Comparison of ENCODE assay signal across 18 cellular contexts in genomic region chr19:17321655-17322489, GRCh38. TPM values are rescaled to one million over a fixed set of nuclear protein-coding genes. Genes with fewer than 3 reads are reported as not detected.
DNase-seq lines count a peak whose midpoint lies in the region; ATAC-seq, FAIRE-seq and TF ChIP-seq lines count a peak whose summit lies in the region.
"Had no signal": no experiment of that assay in that cellular context is flagged by ENCODE, and none has a peak within 500 bp of the region (broad histone marks: within the 10 kb centered on the region; RNA-seq: fewer than 3 reads in every experiment).

No MANE protein-coding gene starts in this region.

- CTCF ChIA-PET in HepG2 (lab: Yijun Ruan, JAX; ENCODE audit: low intra/inter-chr PET ratio, low total read pairs): no interaction called here

- no peak overlapping the region for H2AFZ ChIP-seq in HepG2 (ENCODE audit: low read length)

- H3K27me3 ChIP-seq in HepG2 (ENCODE audit: control insufficient read depth in 1 of 2, insufficient read depth in 2 of 2, low read length in 2 of 2) (no peaks in the 10 kb centered on the region), right lobe of liver (no peaks in the 10 kb centered on the region)
- H3K27me3 ChIP-seq: heart left ventricle had no signal

- H3K27me3 Mint-ChIP-seq in activated naive CD8-positive, alpha-beta T cell treated with anti-CD3 and anti-CD28 coated beads, Interleukin-2, amount 10 ng/mL, durations not matched to agents 7 days and 5 days: no peaks in the 10 kb centered on the region
- H3K27me3 Mint-ChIP-seq: activated T-helper 17 cell treated with anti-CD3 and anti-CD28 coated beads, Interleukin-2, amount 50 U/mL, for 72 hours had no signal

- no peak for TF ChIP-seq CTCF in HepG2 (CRISPR knock-in tag; IDR thresholded peaks at IDR 0.05)
- TF ChIP-seq CTCF in right lobe of liver (IDR thresholded peaks at IDR 0.05): no peak

- ATAC-seq in HepG2: peak; percentile 17
- ATAC-seq in right lobe of liver: no peak
- ATAC-seq in activated naive CD8-positive, alpha-beta T cell treated with anti-CD3 and anti-CD28 coated beads, Interleukin-2, amount 10 ng/mL, durations not matched to agents 7 days and 5 days (ENCODE audit: low read depth): no peak
- ATAC-seq in GM21515 (IDR thresholded peaks at IDR 0.05; ENCODE audit: unreplicated experiment): no peak
- ATAC-seq: activated T-helper 17 cell treated with anti-CD3 and anti-CD28 coated beads, Interleukin-2, amount 50 U/mL, for 72 hours had no signal

- H3K9ac ChIP-seq in HepG2 (ENCODE audit: insufficient read depth, low read depth, low read length): no peak overlapping the region

- H3K9me3 ChIP-seq in HepG2 (ENCODE audit: low read length) (no peaks in the 10 kb centered on the region), right lobe of liver (no peaks in the 10 kb centered on the region)
- H3K9me3 ChIP-seq: heart left ventricle had no signal

- H3K4me1 Mint-ChIP-seq in activated naive CD8-positive, alpha-beta T cell treated with anti-CD3 and anti-CD28 coated beads, Interleukin-2, amount 10 ng/mL, durations not matched to agents 7 days and 5 days: peaks cover 4% of the 10 kb centered on the region

- H3K4me1 ChIP-seq in HepG2 (ENCODE audit: insufficient read depth, low read length) (no peaks in the 10 kb centered on the region), right lobe of liver (peaks cover 0 to 19% (median 9%) of the 10 kb centered on the region in 4 donors)

- H3K27ac ChIP-seq in HepG2 (ENCODE audit: extremely low read length, insufficient read depth, low read length): no peak overlapping the region
- no peak overlapping the region for H3K27ac ChIP-seq in right lobe of liver
- H3K27ac ChIP-seq: heart left ventricle, VCaP had no signal

- intact Hi-C loops in HepG2 (cut with micrococcal nuclease; ENCODE audit: unreplicated experiment): no loop called here
- intact Hi-C loops in right lobe of liver (cut with DNase I): no loop called here

- BruUV-seq in HepG2 (replicated peaks; lab: Mats Ljungman, UMichigan): no TSS peak

- in situ Hi-C loops in HepG2 (cut with HindIII; ENCODE audit: extremely low pct_ligation_motif_present, low pct_unique_long_range_greater_than_20kb): no loop called here

- TF ChIP-seq RAD21 in HepG2 (CRISPR knock-in tag; IDR thresholded peaks at IDR 0.05): no peak

- POLR2A ChIA-PET in HepG2 (lab: Yijun Ruan, JAX): interaction anchor here (1.3 to 1.6 kb wide), 2 partner anchors 10 to 13 kb away, joined by 3 read pairs; partner anchors contain the start of gene DDA1
- POLR2A ChIA-PET in activated naive CD8-positive, alpha-beta T cell treated with anti-CD3 and anti-CD28 coated beads, Interleukin-2, amount 10 ng/mL, durations not matched to agents 7 days and 5 days (lab: Charles Lee): interaction anchor here (0.6 to 0.9 kb wide), 2 partner anchors 12 to 1170 kb away, joined by 3 read pairs; no protein-coding TSS in a partner anchor

- no peak overlapping the region for H3K4me2 ChIP-seq in HepG2 (ENCODE audit: low read depth, low read length)

- 99% methylated on average over 11 of the region's 19 CpGs for WGBS in HepG2 (ENCODE audit: low lambda C conversion rate)
- WGBS in right lobe of liver (ENCODE audit: insufficient coverage, low coverage, low lambda C conversion rate, missing lambda C conversion rate): 100% methylated on average over 3 of the region's 19 CpGs

- H4K20me1 ChIP-seq in HepG2 (ENCODE audit: insufficient read depth, low read length): no peaks in the 10 kb centered on the region

- TF ChIP-seq EP300 in HepG2 (IDR thresholded peaks at IDR 0.05; ENCODE audit: low read depth in 2 of 2, low read length in 2 of 2): no peak
- TF ChIP-seq EP300 in HepG2 (CRISPR knock-in tag; IDR thresholded peaks at IDR 0.05; ENCODE audit: borderline replicate concordance): no peak

- no peak for DNase-seq in HepG2 (ENCODE audit: low spot score)
- DNase-seq in right lobe of liver: no peak
- DNase-seq in activated naive CD8-positive, alpha-beta T cell treated with anti-CD3 and anti-CD28 coated beads, Interleukin-2, amount 10 ng/mL, durations not matched to agents 7 days and 5 days: no peak
- peak; percentile 8 for DNase-seq in iPS-NIHi11 (ENCODE audit: low spot score)
- DNase-seq in AG08395 (ENCODE audit: low spot score): no peak
- DNase-seq in NCI-H187 treated with DMSO at 0.1 percent for 48 hours (lab: John Stamatoyannopoulos, UW): no peak
- DNase-seq in COR-L47 (lab: John Stamatoyannopoulos, UW): no peak
- DNase-seq: Calu3, heart left ventricle, islet precursor cell, mesendoderm, NCI-H2081 treated with DMSO at 0.1 percent for 48 hours, NCI-H526 treated with DMSO at 0.1 percent for 48 hours, right cardiac atrium had no signal

- no peak overlapping the region for H3K4me3 Mint-ChIP-seq in activated naive CD8-positive, alpha-beta T cell treated with anti-CD3 and anti-CD28 coated beads, Interleukin-2, amount 10 ng/mL, durations not matched to agents 7 days and 5 days
- H3K4me3 Mint-ChIP-seq: activated T-helper 17 cell treated with anti-CD3 and anti-CD28 coated beads, Interleukin-2, amount 50 U/mL, for 72 hours had no signal

- no peak for TF ChIP-seq POLR2A in HepG2 (IDR thresholded peaks at IDR 0.05; ENCODE audit: insufficient read depth in 1 of 2, low read depth in 2 of 2, low read length in 2 of 2)
- no peak for TF ChIP-seq POLR2A in right lobe of liver (IDR thresholded peaks at IDR 0.05)

- peaks cover 5% of the 10 kb centered on the region for H3K36me3 Mint-ChIP-seq in activated naive CD8-positive, alpha-beta T cell treated with anti-CD3 and anti-CD28 coated beads, Interleukin-2, amount 10 ng/mL, durations not matched to agents 7 days and 5 days

- H3K9me3 Mint-ChIP-seq in activated naive CD8-positive, alpha-beta T cell treated with anti-CD3 and anti-CD28 coated beads, Interleukin-2, amount 10 ng/mL, durations not matched to agents 7 days and 5 days: no peaks in the 10 kb centered on the region
- H3K9me3 Mint-ChIP-seq: activated T-helper 17 cell treated with anti-CD3 and anti-CD28 coated beads, Interleukin-2, amount 50 U/mL, for 72 hours had no signal

- no peak overlapping the region for H3K4me3 ChIP-seq in HepG2 (replicated peaks in 1 of 3; ENCODE audit: insufficient read depth in 1 of 3, low read depth in 2 of 3, low read length in 3 of 3)
- no peak overlapping the region for H3K4me3 ChIP-seq in right lobe of liver
- H3K4me3 ChIP-seq: heart left ventricle had no signal

- peak overlapping the region; percentile 28 for H3K27ac Mint-ChIP-seq in activated naive CD8-positive, alpha-beta T cell treated with anti-CD3 and anti-CD28 coated beads, Interleukin-2, amount 10 ng/mL, durations not matched to agents 7 days and 5 days
- H3K27ac Mint-ChIP-seq: activated T-helper 17 cell treated with anti-CD3 and anti-CD28 coated beads, Interleukin-2, amount 50 U/mL, for 72 hours had no signal

- FAIRE-seq in HepG2 (lab: Jason Lieb, UNC): no peak
- FAIRE-seq: RCC 7860 had no signal

- H3K79me2 ChIP-seq in HepG2 (ENCODE audit: insufficient read depth, low read length): no peaks in the 10 kb centered on the region

- H3K36me3 ChIP-seq in HepG2 (replicated peaks in 1 of 2; ENCODE audit: control insufficient read depth in 1 of 2, insufficient read depth in 2 of 2, low read length in 2 of 2) (peaks cover 7 to 25% of the 10 kb centered on the region in 2 experiments; a peak in 3 of 5 replicates), right lobe of liver (peaks cover 0 to 16% (median 6%) of the 10 kb centered on the region in 4 donors)

RNA-seq across cellular contexts. Expression of gene DDA1, which starts 12.5 kb away (rescaled TPM):
- total RNA-seq in HepG2 (2016; rRNA removed; fragmentation: Illumina TruSeq; extraction: Trizol) (17.5 and 24.5 TPM in 2 replicates), right lobe of liver (10 to 100 TPM; 10.4 to 23.4 (median 14.1) TPM)
- total RNA-seq in HepG2 (2016; cell fraction: cytosol; rRNA removed; fragmentation: Illumina TruSeq; extraction: Trizol; ENCODE audit: low read depth): 25.4 and 29.1 TPM in 2 replicates
- 15.9 and 21.5 TPM in 2 replicates for total RNA-seq in HepG2 (2016; cell fraction: insoluble cytoplasmic fraction; rRNA removed; fragmentation: Illumina TruSeq; extraction: Trizol)
- total RNA-seq in HepG2 (2016; cell fraction: membrane; rRNA removed; fragmentation: Illumina TruSeq; extraction: Trizol): 26.5 and 27.3 TPM in 2 replicates
- total RNA-seq in HepG2 (2016; cell fraction: nucleus; rRNA removed; fragmentation: Illumina TruSeq; extraction: Trizol): 12.8 and 19.3 TPM in 2 replicates
- polyA plus RNA-seq in HepG2 (2011; rRNA removed): 26.0 and 26.6 TPM in 2 replicates
- 26.2 and 28.7 TPM in 2 replicates for polyA plus RNA-seq in HepG2 (2011; cell fraction: cytosol; rRNA removed)
- 28.5 and 30.3 TPM in 2 replicates for polyA plus RNA-seq in HepG2 (2011; cell fraction: nucleus; rRNA removed)
- polyA plus RNA-seq in HepG2 (2012): 23.7 and 24.8 TPM in 2 replicates
- polyA plus RNA-seq in HepG2 (2016; cell fraction: cytosol; fragmentation: Illumina TruSeq; extraction: Trizol; ENCODE audit: low read depth): 60.1 and 61.7 TPM in 2 replicates
- polyA plus RNA-seq in HepG2 (2016; cell fraction: insoluble cytoplasmic fraction; fragmentation: Illumina TruSeq; extraction: Trizol; ENCODE audit: low read depth): 37.0 and 42.5 TPM in 2 replicates
- 48.4 and 51.3 TPM in 2 replicates for polyA plus RNA-seq in HepG2 (2016; cell fraction: membrane; fragmentation: Illumina TruSeq; extraction: Trizol; ENCODE audit: low read depth)
- polyA plus RNA-seq in HepG2 (2016; cell fraction: nucleus; fragmentation: Illumina TruSeq; extraction: Trizol; ENCODE audit: insufficient read depth, low read depth): 41.0 and 47.5 TPM in 2 replicates
- 10.1 and 17.7 TPM in 2 replicates for polyA minus RNA-seq in HepG2 (2011; rRNA and poly(A)+ RNA removed; ENCODE audit: low replicate concordance)
- polyA minus RNA-seq in HepG2 (2011; cell fraction: cytosol; rRNA and poly(A)+ RNA removed): 6.3 and 6.9 TPM in 2 replicates
- polyA minus RNA-seq in HepG2 (2011; cell fraction: nucleus; rRNA and poly(A)+ RNA removed): 7.2 and 10.8 TPM in 2 replicates
- 10 to 100 TPM; 44.1 to 46.7 TPM for total RNA-seq in activated naive CD8-positive, alpha-beta T cell treated with anti-CD3 and anti-CD28 coated beads, Interleukin-2, amount 10 ng/mL, durations not matched to agents 7 days and 5 days

RNA-seq across cellular contexts. Expression of gene ANO8, which starts 12.8 kb away (rescaled TPM):
- total RNA-seq in HepG2 (2016; rRNA removed; fragmentation: Illumina TruSeq; extraction: Trizol): 0.79 and 1.8 TPM in 2 replicates
- total RNA-seq in HepG2 (2016; cell fraction: cytosol; rRNA removed; fragmentation: Illumina TruSeq; extraction: Trizol; ENCODE audit: low read depth): 0.26 and 0.51 TPM in 2 replicates
- 0.62 and 2.2 TPM in 2 replicates for total RNA-seq in HepG2 (2016; cell fraction: insoluble cytoplasmic fraction; rRNA removed; fragmentation: Illumina TruSeq; extraction: Trizol)
- 0.69 and 0.87 TPM in 2 replicates for total RNA-seq in HepG2 (2016; cell fraction: membrane; rRNA removed; fragmentation: Illumina TruSeq; extraction: Trizol)
- total RNA-seq in HepG2 (2016; cell fraction: nucleus; rRNA removed; fragmentation: Illumina TruSeq; extraction: Trizol): 3.0 and 3.6 TPM in 2 replicates
- 3.5 and 5.1 TPM in 2 replicates for polyA plus RNA-seq in HepG2 (2011; rRNA removed)
- polyA plus RNA-seq in HepG2 (2011; cell fraction: cytosol; rRNA removed): 1.8 and 2.2 TPM in 2 replicates
- polyA plus RNA-seq in HepG2 (2011; cell fraction: nucleus; rRNA removed): 27.1 and 30.5 TPM in 2 replicates
- 3.2 and 4.5 TPM in 2 replicates for polyA plus RNA-seq in HepG2 (2012)
- 0.24 and 0.28 TPM in 2 replicates for polyA plus RNA-seq in HepG2 (2016; cell fraction: cytosol; fragmentation: Illumina TruSeq; extraction: Trizol; ENCODE audit: low read depth)
- polyA plus RNA-seq in HepG2 (2016; cell fraction: insoluble cytoplasmic fraction; fragmentation: Illumina TruSeq; extraction: Trizol; ENCODE audit: low read depth): 0.87 and 1.1 TPM in 2 replicates
- polyA plus RNA-seq in HepG2 (2016; cell fraction: membrane; fragmentation: Illumina TruSeq; extraction: Trizol; ENCODE audit: low read depth): 0.37 and 0.50 TPM in 2 replicates
- 12.4 and 14.0 TPM in 2 replicates for polyA plus RNA-seq in HepG2 (2016; cell fraction: nucleus; fragmentation: Illumina TruSeq; extraction: Trizol; ENCODE audit: insufficient read depth, low read depth)
- polyA minus RNA-seq in HepG2 (2011; rRNA and poly(A)+ RNA removed; ENCODE audit: low replicate concordance): 7.6 and 10.4 TPM in 2 replicates
- 3.0 TPM in 2 replicates for polyA minus RNA-seq in HepG2 (2011; cell fraction: cytosol; rRNA and poly(A)+ RNA removed)
- 9.2 and 9.3 TPM in 2 replicates for polyA minus RNA-seq in HepG2 (2011; cell fraction: nucleus; rRNA and poly(A)+ RNA removed)
- 1 to 10 TPM; 5.0 to 8.8 (median 6.6) TPM for total RNA-seq in right lobe of liver
- total RNA-seq in activated naive CD8-positive, alpha-beta T cell treated with anti-CD3 and anti-CD28 coated beads, Interleukin-2, amount 10 ng/mL, durations not matched to agents 7 days and 5 days: 10 to 100 TPM; 19.5 to 23.1 TPM

RNA-seq across cellular contexts. Expression of gene GTPBP3, which starts 15.5 kb away (rescaled TPM):
- 21.9 and 30.0 TPM in 2 replicates for total RNA-seq in HepG2 (2016; rRNA removed; fragmentation: Illumina TruSeq; extraction: Trizol)
- total RNA-seq in HepG2 (2016; cell fraction: cytosol; rRNA removed; fragmentation: Illumina TruSeq; extraction: Trizol; ENCODE audit: low read depth): 7.6 and 7.7 TPM in 2 replicates
- 20.5 and 30.8 TPM in 2 replicates for total RNA-seq in HepG2 (2016; cell fraction: insoluble cytoplasmic fraction; rRNA removed; fragmentation: Illumina TruSeq; extraction: Trizol)
- 10.2 and 11.9 TPM in 2 replicates for total RNA-seq in HepG2 (2016; cell fraction: membrane; rRNA removed; fragmentation: Illumina TruSeq; extraction: Trizol)
- total RNA-seq in HepG2 (2016; cell fraction: nucleus; rRNA removed; fragmentation: Illumina TruSeq; extraction: Trizol): 21.2 and 29.1 TPM in 2 replicates
- 17.5 and 19.4 TPM in 2 replicates for polyA plus RNA-seq in HepG2 (2011; rRNA removed)
- 12.8 and 16.0 TPM in 2 replicates for polyA plus RNA-seq in HepG2 (2011; cell fraction: cytosol; rRNA removed)
- polyA plus RNA-seq in HepG2 (2011; cell fraction: nucleus; rRNA removed): 70.0 and 87.3 TPM in 2 replicates
- 18.4 and 23.1 TPM in 2 replicates for polyA plus RNA-seq in HepG2 (2012)
- polyA plus RNA-seq in HepG2 (2016; cell fraction: cytosol; fragmentation: Illumina TruSeq; extraction: Trizol; ENCODE audit: low read depth): 2.2 and 2.4 TPM in 2 replicates
- 28.4 and 29.4 TPM in 2 replicates for polyA plus RNA-seq in HepG2 (2016; cell fraction: insoluble cytoplasmic fraction; fragmentation: Illumina TruSeq; extraction: Trizol; ENCODE audit: low read depth)
- polyA plus RNA-seq in HepG2 (2016; cell fraction: membrane; fragmentation: Illumina TruSeq; extraction: Trizol; ENCODE audit: low read depth): 6.0 and 6.4 TPM in 2 replicates
- polyA plus RNA-seq in HepG2 (2016; cell fraction: nucleus; fragmentation: Illumina TruSeq; extraction: Trizol; ENCODE audit: insufficient read depth, low read depth): 98.3 and 114 TPM in 2 replicates
- polyA minus RNA-seq in HepG2 (2011; rRNA and poly(A)+ RNA removed; ENCODE audit: low replicate concordance): 24.6 and 34.1 TPM in 2 replicates
- 13.8 and 14.8 TPM in 2 replicates for polyA minus RNA-seq in HepG2 (2011; cell fraction: cytosol; rRNA and poly(A)+ RNA removed)
- polyA minus RNA-seq in HepG2 (2011; cell fraction: nucleus; rRNA and poly(A)+ RNA removed): 29.1 and 29.5 TPM in 2 replicates
- 10 to 100 TPM; 10.3 to 23.6 (median 13.6) TPM for total RNA-seq in right lobe of liver
- 10 to 100 TPM; 41.8 to 46.7 TPM for total RNA-seq in activated naive CD8-positive, alpha-beta T cell treated with anti-CD3 and anti-CD28 coated beads, Interleukin-2, amount 10 ng/mL, durations not matched to agents 7 days and 5 days

RNA-seq across cellular contexts. Expression of gene MRPL34, which starts 16.2 kb away (rescaled TPM):
- total RNA-seq in HepG2 (2016; rRNA removed; fragmentation: Illumina TruSeq; extraction: Trizol) (77.3 and 93.6 TPM in 2 replicates), right lobe of liver (100 to 1,000 TPM in 4 of 6 experiments, 10 to 100 TPM in 2; 63.5 to 363 (median 122) TPM)
- total RNA-seq in HepG2 (2016; cell fraction: cytosol; rRNA removed; fragmentation: Illumina TruSeq; extraction: Trizol; ENCODE audit: low read depth): 45.1 and 52.9 TPM in 2 replicates
- 85.6 and 107 TPM in 2 replicates for total RNA-seq in HepG2 (2016; cell fraction: insoluble cytoplasmic fraction; rRNA removed; fragmentation: Illumina TruSeq; extraction: Trizol)
- 66.3 and 68.2 TPM in 2 replicates for total RNA-seq in HepG2 (2016; cell fraction: membrane; rRNA removed; fragmentation: Illumina TruSeq; extraction: Trizol)
- total RNA-seq in HepG2 (2016; cell fraction: nucleus; rRNA removed; fragmentation: Illumina TruSeq; extraction: Trizol): 30.0 and 33.9 TPM in 2 replicates
- 67.7 and 74.0 TPM in 2 replicates for polyA plus RNA-seq in HepG2 (2011; rRNA removed)
- polyA plus RNA-seq in HepG2 (2011; cell fraction: cytosol; rRNA removed): 58.9 and 74.9 TPM in 2 replicates
- 20.3 and 25.7 TPM in 2 replicates for polyA plus RNA-seq in HepG2 (2011; cell fraction: nucleus; rRNA removed)
- polyA plus RNA-seq in HepG2 (2012): 44.9 and 52.3 TPM in 2 replicates
- polyA plus RNA-seq in HepG2 (2016; cell fraction: cytosol; fragmentation: Illumina TruSeq; extraction: Trizol; ENCODE audit: low read depth): 56.0 and 60.4 TPM in 2 replicates
- polyA plus RNA-seq in HepG2 (2016; cell fraction: insoluble cytoplasmic fraction; fragmentation: Illumina TruSeq; extraction: Trizol; ENCODE audit: low read depth): 143 and 167 TPM in 2 replicates
- 87.6 and 88.1 TPM in 2 replicates for polyA plus RNA-seq in HepG2 (2016; cell fraction: membrane; fragmentation: Illumina TruSeq; extraction: Trizol; ENCODE audit: low read depth)
- 83.1 and 91.2 TPM in 2 replicates for polyA plus RNA-seq in HepG2 (2016; cell fraction: nucleus; fragmentation: Illumina TruSeq; extraction: Trizol; ENCODE audit: insufficient read depth, low read depth)
- 18.5 and 37.3 TPM in 2 replicates for polyA minus RNA-seq in HepG2 (2011; rRNA and poly(A)+ RNA removed; ENCODE audit: low replicate concordance)
- 16.2 and 18.6 TPM in 2 replicates for polyA minus RNA-seq in HepG2 (2011; cell fraction: cytosol; rRNA and poly(A)+ RNA removed)
- 3.0 and 5.1 TPM in 2 replicates for polyA minus RNA-seq in HepG2 (2011; cell fraction: nucleus; rRNA and poly(A)+ RNA removed)
- total RNA-seq in activated naive CD8-positive, alpha-beta T cell treated with anti-CD3 and anti-CD28 coated beads, Interleukin-2, amount 10 ng/mL, durations not matched to agents 7 days and 5 days: 10 to 100 TPM; 88.0 to 92.8 TPM

RNA-seq across cellular contexts. Expression of gene ABHD8, which starts 18.6 kb away (rescaled TPM):
- total RNA-seq in HepG2 (2016; rRNA removed; fragmentation: Illumina TruSeq; extraction: Trizol): 5.6 and 7.2 TPM in 2 replicates
- total RNA-seq in HepG2 (2016; cell fraction: cytosol; rRNA removed; fragmentation: Illumina TruSeq; extraction: Trizol; ENCODE audit: low read depth): 8.5 and 10.5 TPM in 2 replicates
- total RNA-seq in HepG2 (2016; cell fraction: insoluble cytoplasmic fraction; rRNA removed; fragmentation: Illumina TruSeq; extraction: Trizol): 4.8 and 6.5 TPM in 2 replicates
- total RNA-seq in HepG2 (2016; cell fraction: membrane; rRNA removed; fragmentation: Illumina TruSeq; extraction: Trizol): 17.7 and 20.6 TPM in 2 replicates
- 2.8 and 3.3 TPM in 2 replicates for total RNA-seq in HepG2 (2016; cell fraction: nucleus; rRNA removed; fragmentation: Illumina TruSeq; extraction: Trizol)
- polyA plus RNA-seq in HepG2 (2011; rRNA removed): 6.3 and 9.9 TPM in 2 replicates
- polyA plus RNA-seq in HepG2 (2011; cell fraction: cytosol; rRNA removed): 8.3 and 14.2 TPM in 2 replicates
- polyA plus RNA-seq in HepG2 (2011; cell fraction: nucleus; rRNA removed): 8.7 and 9.0 TPM in 2 replicates
- polyA plus RNA-seq in HepG2 (2012): 5.9 and 7.7 TPM in 2 replicates
- polyA plus RNA-seq in HepG2 (2016; cell fraction: cytosol; fragmentation: Illumina TruSeq; extraction: Trizol; ENCODE audit: low read depth): 15.3 and 17.8 TPM in 2 replicates
- 7.9 and 9.0 TPM in 2 replicates for polyA plus RNA-seq in HepG2 (2016; cell fraction: insoluble cytoplasmic fraction; fragmentation: Illumina TruSeq; extraction: Trizol; ENCODE audit: low read depth)
- polyA plus RNA-seq in HepG2 (2016; cell fraction: membrane; fragmentation: Illumina TruSeq; extraction: Trizol; ENCODE audit: low read depth): 23.3 and 24.4 TPM in 2 replicates
- 6.1 and 8.3 TPM in 2 replicates for polyA plus RNA-seq in HepG2 (2016; cell fraction: nucleus; fragmentation: Illumina TruSeq; extraction: Trizol; ENCODE audit: insufficient read depth, low read depth)
- polyA minus RNA-seq in HepG2 (2011; rRNA and poly(A)+ RNA removed; ENCODE audit: low replicate concordance): 4.2 and 22.1 TPM in 2 replicates
- polyA minus RNA-seq in HepG2 (2011; cell fraction: cytosol; rRNA and poly(A)+ RNA removed): 9.0 and 9.2 TPM in 2 replicates
- polyA minus RNA-seq in HepG2 (2011; cell fraction: nucleus; rRNA and poly(A)+ RNA removed): 4.6 and 6.1 TPM in 2 replicates
- 10 to 100 TPM in 5 of 6 experiments, 1 to 10 TPM in 1; 8.3 to 27.3 (median 15.8) TPM for total RNA-seq in right lobe of liver
- total RNA-seq in activated naive CD8-positive, alpha-beta T cell treated with anti-CD3 and anti-CD28 coated beads, Interleukin-2, amount 10 ng/mL, durations not matched to agents 7 days and 5 days: 10 to 100 TPM; 12.4 to 12.9 TPM
